Comparison of ENCODE assay signal across 28 cellular contexts in genomic region chr6:98137391-98137790, GRCh38.
DNase-seq lines count a peak whose midpoint lies in the region; ATAC-seq, FAIRE-seq and TF ChIP-seq lines count a peak whose summit lies in the region.
"Had no signal": no experiment of that assay in that cellular context is flagged by ENCODE, and none has a peak within 500 bp of the region (broad histone marks: within the 10 kb centered on the region; RNA-seq: fewer than 3 reads in every experiment).

No MANE protein-coding gene starts in this region.

- H3K9me3 ChIP-seq in neural progenitor cell (ENCODE audit: low read depth), result peaks cover 6% of the 10 kb centered on the region
- H3K9me3 ChIP-seq: HAP-1, SK-N-SH, transverse colon had no signal

- no peak overlapping the region for H2AFZ ChIP-seq in neural progenitor cell (replicated peaks)

- H3K27me3 ChIP-seq in bronchial epithelial cell (ENCODE audit: control insufficient read depth, insufficient read depth, low read length), result no peaks in the 10 kb centered on the region
- H3K27me3 ChIP-seq in neural progenitor cell, result no peaks in the 10 kb centered on the region
- H3K27me3 ChIP-seq: BLaER1 treated with 17β-estradiol and CSF1 and Interleukin-3, amounts not matched to agents 10 nM and 100 nM; transverse colon had no signal

- peak overlapping the region; percentile 98 for H3K27ac Mint-ChIP-seq in neural progenitor cell
- H3K27ac Mint-ChIP-seq: activated T-cell treated with anti-CD3 and anti-CD28 coated beads, Interleukin-2, amount 50 U/mL, for 72 hours; dendritic cell treated with granulocyte-macrophage colony-stimulating factor and Interleukin-4, amounts not matched to agents 40 ng/mL and 50 ng/mL, for 4 days; naive thymus-derived CD8-positive, alpha-beta T cell had no signal

- TF ChIP-seq CTCF in bronchial epithelial cell (IDR thresholded peaks at IDR 0.05; ENCODE audit: insufficient read depth, low read length, severe bottlenecking) (no peak), neural progenitor cell (IDR thresholded peaks at IDR 0.05) (no peak)

- FAIRE-seq in bronchial epithelial cell (lab: Jason Lieb, UNC), result peak; percentile 28
- FAIRE-seq: endometrium, GM12891 had no signal

- H3K36me3 ChIP-seq in bronchial epithelial cell (ENCODE audit: control insufficient read depth, insufficient read depth, low read length), result no peaks in the 10 kb centered on the region
- peaks cover 19% of the 10 kb centered on the region for H3K36me3 ChIP-seq in neural progenitor cell
- H3K36me3 ChIP-seq: BLaER1 treated with 17β-estradiol and CSF1 and Interleukin-3, amounts not matched to agents 10 nM and 100 nM; HAP-1; transverse colon had no signal

- H3K4me3 Mint-ChIP-seq in neural progenitor cell, result peak overlapping the region; percentile 51
- H3K4me3 Mint-ChIP-seq: activated T-cell treated with anti-CD3 and anti-CD28 coated beads, Interleukin-2, amount 50 U/mL, for 72 hours; central memory CD8-positive, alpha-beta T cell; dendritic cell treated with granulocyte-macrophage colony-stimulating factor and Interleukin-4, amounts not matched to agents 40 ng/mL and 50 ng/mL, for 4 days; naive thymus-derived CD8-positive, alpha-beta T cell had no signal

- H3K27ac ChIP-seq in neural progenitor cell, result peak overlapping the region; percentile 90
- H3K27ac ChIP-seq: 22Rv1; BLaER1 treated with 17β-estradiol and CSF1 and Interleukin-3, amounts not matched to agents 10 nM and 100 nM; transverse colon had no signal

- no peak for ATAC-seq in GM19035 (IDR thresholded peaks at IDR 0.05; ENCODE audit: unreplicated experiment)
- no peak for ATAC-seq in HG03442 (IDR thresholded peaks at IDR 0.05; ENCODE audit: unreplicated experiment)
- ATAC-seq: activated T-cell treated with anti-CD3 and anti-CD28 coated beads, Interleukin-2, amount 50 U/mL, for 72 hours; naive thymus-derived CD8-positive, alpha-beta T cell; Right ventricle myocardium inferior had no signal

- H3K4me1 ChIP-seq in neural progenitor cell, result peaks cover 48% of the 10 kb centered on the region
- H3K4me1 ChIP-seq: HAP-1, transverse colon had no signal

- peaks cover 37% of the 10 kb centered on the region for H3K4me1 Mint-ChIP-seq in neural progenitor cell
- H3K4me1 Mint-ChIP-seq: central memory CD8-positive, alpha-beta T cell; naive thymus-derived CD8-positive, alpha-beta T cell had no signal

- no peak overlapping the region for H3K9ac ChIP-seq in neural progenitor cell
- H3K9ac ChIP-seq: BLaER1 treated with 17β-estradiol and CSF1 and Interleukin-3, amounts not matched to agents 10 nM and 100 nM; SK-N-SH had no signal

- H3K79me2 ChIP-seq in neural progenitor cell (ENCODE audit: low read depth), result no peaks in the 10 kb centered on the region

- peaks cover 14% of the 10 kb centered on the region for H3K36me3 Mint-ChIP-seq in neural progenitor cell

- H3K9me3 Mint-ChIP-seq in neural progenitor cell, result peaks cover 25% of the 10 kb centered on the region

- H3K27me3 Mint-ChIP-seq in neural progenitor cell (ENCODE audit: insufficient read depth, low read depth), result peaks cover 7% of the 10 kb centered on the region
- H3K27me3 Mint-ChIP-seq: central memory CD8-positive, alpha-beta T cell; dendritic cell treated with granulocyte-macrophage colony-stimulating factor and Interleukin-4, amounts not matched to agents 40 ng/mL and 50 ng/mL, for 4 days; naive thymus-derived CD8-positive, alpha-beta T cell had no signal

- H3K4me3 ChIP-seq in bronchial epithelial cell (ENCODE audit: low read depth, low read length), result no peak overlapping the region
- peak overlapping the region; percentile 4 for H3K4me3 ChIP-seq in neural progenitor cell
- H3K4me3 ChIP-seq: BLaER1 treated with 17β-estradiol and CSF1 and Interleukin-3, amounts not matched to agents 10 nM and 100 nM; HAP-1; lung; transverse colon had no signal

- peaks cover 38% of the 10 kb centered on the region for H3F3A ChIP-seq in neural progenitor cell (ENCODE audit: low read depth)

- H3K4me2 ChIP-seq in neural progenitor cell, result peak overlapping the region; percentile 67
- H3K4me2 ChIP-seq: BLaER1 treated with 17β-estradiol and CSF1 and Interleukin-3, amounts not matched to agents 10 nM and 100 nM; SK-N-SH had no signal

- peak in 2 of 3 experiments; percentile 22 to 68 for DNase-seq in NCI-H1417 (lab: John Stamatoyannopoulos, UW)
- no peak for DNase-seq in NCI-H1417 treated with DMSO at 0.1 percent for 48 hours (lab: John Stamatoyannopoulos, UW)
- DNase-seq in NCI-H446 (lab: John Stamatoyannopoulos, UW), result peak; percentile 24 to 55
- no peak for DNase-seq in bronchial epithelial cell (ENCODE audit: low read depth)
- DNase-seq in neural progenitor cell (ENCODE audit: low spot score), result peak; percentile 55
- no peak for DNase-seq in KG1 (lab: John Stamatoyannopoulos, UW)
- DNase-seq: activated CD4-positive, CD25-positive, alpha-beta regulatory T cell; activated naive CD4-positive, alpha-beta T cell; activated T-cell treated with anti-CD3 and anti-CD28 coated beads, Interleukin-2, amount 50 U/mL, for 72 hours; foreskin melanocyte; hippocampal formation; MV-4-11; naive thymus-derived CD8-positive, alpha-beta T cell; NCI-H187; SK-N-SH; stimulated activated CD4-positive, alpha-beta T cell treated with anti-CD3 and anti-CD28 coated beads, Interleukin-4, amount 100 ng/mL, for 24 hours; transverse colon had no signal

- H4K20me1 ChIP-seq in neural progenitor cell (ENCODE audit: low read depth), result no peaks in the 10 kb centered on the region
- H4K20me1 ChIP-seq: BLaER1 treated with 17β-estradiol and CSF1 and Interleukin-3, amounts not matched to agents 10 nM and 100 nM had no signal

Comparison
In these comparisons a context has a peak if more than half of its experiments do, and no peak if none do; other contexts are left out.
1. DNase-seq: peak in NCI-H1417 (2 of 3), NCI-H446 (2 of 2) and neural progenitor cell (single experiment); none in NCI-H1417 treated with DMSO at 0.1 percent for 48 hours (single experiment), bronchial epithelial cell (single experiment) and KG1 (single experiment).